Comparison of ENCODE assay signal across 10 cellular contexts in the genomic region with DNA sequence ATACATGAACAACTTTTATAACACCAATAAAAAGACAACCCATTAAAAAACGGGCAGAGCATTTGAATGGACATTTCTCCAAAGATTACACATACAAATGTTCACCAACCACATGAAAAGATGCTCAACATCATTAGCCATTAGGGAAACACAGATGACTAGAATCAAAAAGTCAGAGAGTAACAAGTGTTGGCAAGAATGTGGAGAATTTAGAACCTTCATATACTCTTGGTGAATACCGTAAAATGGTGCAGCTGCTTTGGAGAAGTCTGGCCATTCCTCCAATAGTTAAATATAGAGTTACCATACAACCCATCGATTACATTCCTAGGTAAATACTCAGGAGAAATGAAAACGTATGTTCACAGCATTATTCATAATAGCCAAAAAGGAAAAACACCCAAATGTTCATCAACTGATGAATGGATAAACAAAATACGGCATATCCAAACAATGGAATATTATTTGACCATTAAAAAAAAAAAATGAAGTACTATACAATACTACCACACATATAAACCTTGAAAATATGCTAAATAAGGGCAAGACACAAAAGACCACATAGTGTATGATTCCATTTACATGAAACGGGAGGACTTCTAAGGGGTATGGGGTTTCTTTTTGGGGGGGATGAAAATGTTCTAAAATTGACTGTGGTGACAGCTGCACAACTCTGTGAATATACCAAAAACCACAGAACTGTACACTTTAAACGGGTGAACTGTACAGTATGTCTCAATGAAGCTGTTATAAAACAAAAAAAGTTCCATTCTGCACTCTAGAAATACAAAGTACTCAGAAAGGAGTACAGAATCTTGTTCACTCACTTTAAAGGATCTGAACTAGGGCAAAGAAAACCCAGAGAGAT. TPM values are rescaled to one million over a fixed set of nuclear protein-coding genes. Genes with fewer than 3 reads are reported as not detected.
DNase-seq lines count a peak whose midpoint lies in the region; ATAC-seq and TF ChIP-seq lines count a peak whose summit lies in the region.
"Had no signal": no experiment of that assay in that cellular context is flagged by ENCODE, and none has a peak within 500 bp of the region (broad histone marks: within the 10 kb centered on the region; RNA-seq: fewer than 3 reads in every experiment).

No MANE protein-coding gene starts in this region.

- H3K9me3 Mint-ChIP-seq in brain, result peaks cover 0 to 7% (median 2%) of the 10 kb centered on the region in 5 experiments

- DNase-seq in transverse colon, result no peak
- no peak for DNase-seq in central memory CD4-positive, alpha-beta T cell
- DNase-seq: DMS153, hypothalamus, NCI-H2081 treated with DMSO at 0.1 percent for 48 hours had no signal

- TF ChIP-seq CTCF in KMS-11 (conservative IDR thresholded peaks at IDR 0.05; ENCODE audit: low read depth, low read length) (no peak), brain (conservative IDR thresholded peaks at IDR 0.05) (no peak), transverse colon (IDR thresholded peaks at IDR 0.05) (no peak)

- peak overlapping the region; percentile 89 to 99 (median 95) for H3K4me3 Mint-ChIP-seq in brain

- peaks cover 68% of the 10 kb centered on the region for H3K4me1 ChIP-seq in KMS-11 (ENCODE audit: low read depth, poor library complexity, severe bottlenecking)
- H3K4me1 ChIP-seq in muscle layer of colon (ENCODE audit: insufficient read depth, low read length), result peaks cover 56% of the 10 kb centered on the region
- peaks cover 14 to 80% (median 50%) of the 10 kb centered on the region in 4 donors for H3K4me1 ChIP-seq in transverse colon

- H3K27ac Mint-ChIP-seq in brain, result peak overlapping the region; percentile 19 to 99 (median 98)

- H3K9me3 ChIP-seq in muscle layer of colon (ENCODE audit: low read length) (no peaks in the 10 kb centered on the region), transverse colon (no peaks in the 10 kb centered on the region)

- intact Hi-C loops in transverse colon (cut with DNase I; ENCODE audit: low total_unique reads), result loop anchor here (2.0 kb wide), 1 partner anchor 325 kb away; the partner anchor contains the start of gene USP30

- H3K36me3 Mint-ChIP-seq in brain, result peaks cover 4% of the 10 kb centered on the region

- no peak for TF ChIP-seq POLR2A in transverse colon (IDR thresholded peaks at IDR 0.05)

- H3K36me3 ChIP-seq in KMS-11 (ENCODE audit: insufficient read depth), result no peaks in the 10 kb centered on the region
- H3K36me3 ChIP-seq in muscle layer of colon (ENCODE audit: insufficient read depth, low read length), result no peaks in the 10 kb centered on the region
- H3K36me3 ChIP-seq in transverse colon, result no peaks in the 10 kb centered on the region

- H3K27ac ChIP-seq in KMS-11, result peak overlapping the region; percentile 11; the same call in 1 of the 2 replicates
- H3K27ac ChIP-seq in muscle layer of colon (ENCODE audit: low read depth, low read length), result peak overlapping the region; percentile 97
- H3K27ac ChIP-seq in transverse colon, result peak overlapping the region; percentile 98 to 99 (median 98)

- H3K4me1 Mint-ChIP-seq in brain, result peaks cover 74% of the 10 kb centered on the region

- WGBS in transverse colon (ENCODE audit: low coverage in 1 of 2), 2 donors, result 56 to 60% methylated on average over 7 of the region's 7 CpGs

- no peak overlapping the region for H2AFZ ChIP-seq in KMS-11 (ENCODE audit: low read depth)

- H3K9ac ChIP-seq in KMS-11 (no peak overlapping the region), muscle layer of colon (ENCODE audit: low read length) (peak overlapping the region; percentile 15)

- in situ Hi-C loops in transverse colon (cut with MboI; ENCODE audit: low pct_ligation_motif_present in 1 of 4, low pct_unique_long_range_greater_than_20kb in 1 of 4, low sequenced_read_pairs in 3 of 4), result no loop called here

- TF ChIP-seq EP300 in transverse colon (IDR thresholded peaks at IDR 0.05; ENCODE audit: low read depth), result no peak

- H3K27me3 ChIP-seq in KMS-11 (ENCODE audit: insufficient read depth, low read depth) (no peaks in the 10 kb centered on the region), muscle layer of colon (ENCODE audit: control insufficient read depth in 1 of 2, insufficient read depth in 2 of 2, low read length in 2 of 2) (no peaks in the 10 kb centered on the region), transverse colon (no peaks in the 10 kb centered on the region)

- peaks cover 81% of the 10 kb centered on the region for H3K79me2 ChIP-seq in KMS-11 (ENCODE audit: insufficient read depth, low read depth)

- H4K20me1 ChIP-seq in KMS-11 (ENCODE audit: insufficient read depth), result no peaks in the 10 kb centered on the region

- H3K4me3 ChIP-seq in KMS-11 (IDR thresholded peaks at IDR 0.05; ENCODE audit: insufficient read depth, low read depth, low read length), result no peak overlapping the region
- H3K4me3 ChIP-seq in muscle layer of colon (ENCODE audit: low read depth in 1 of 2, low read length in 2 of 2), result peak overlapping the region in 1 of 2 donors; percentile 85
- H3K4me3 ChIP-seq in transverse colon, result peak overlapping the region in 1 of 4 donors; percentile 18

- ATAC-seq in HG02870 (IDR thresholded peaks at IDR 0.05; ENCODE audit: unreplicated experiment), result no peak
- ATAC-seq in GM21737 (IDR thresholded peaks at IDR 0.05; ENCODE audit: unreplicated experiment), result no peak

- peak overlapping the region; percentile 97 for H3K4me2 ChIP-seq in KMS-11

- H3K27me3 Mint-ChIP-seq in brain, result peaks cover 19% of the 10 kb centered on the region

RNA-seq across cellular contexts. Expression of gene CORO1C, which starts 3.2 kb away (rescaled TPM):
- polyA plus RNA-seq in brain (ENCODE audit: insufficient read depth, low read depth, low replicate concordance), result 78.9 TPM
- total RNA-seq in transverse colon, result 100 to 1,000 TPM in 3 of 4 donors, 10 to 100 TPM in 1; 68.1 to 153 (median 128) TPM

Comparison
In these comparisons a context has a peak if more than half of its experiments do, and no peak if none do; other contexts are left out.
1. H3K27ac ChIP-seq: peak in every context shown above with its lines; median percentile 98 in transverse colon; 97 in muscle layer of colon; 11 in KMS-11.